Comparison of ENCODE assay signal across 17 cellular contexts in genomic region chr5:179407191-179408175, GRCh38.
DNase-seq lines count a peak whose midpoint lies in the region; ATAC-seq and TF ChIP-seq lines count a peak whose summit lies in the region.
"Had no signal": no experiment of that assay in that cellular context is flagged by ENCODE, and none has a peak within 500 bp of the region (broad histone marks: within the 10 kb centered on the region; RNA-seq: fewer than 3 reads in every experiment).

No MANE protein-coding gene starts in this region.

- no peaks in the 10 kb centered on the region for H3K36me3 Mint-ChIP-seq in natural killer cell treated with Interleukin-12 subunit alpha and Interleukin-12 subunit beta and Interleukin-15 and Interleukin-18, amount 100 ng/mL, for 72 hours
- no peaks in the 10 kb centered on the region for H3K36me3 Mint-ChIP-seq in natural killer cell
- H3K36me3 Mint-ChIP-seq: activated naive CD4-positive, alpha-beta T cell treated with anti-CD3 and anti-CD28 coated beads, Interleukin-2, amount 50 U/mL, for 24 hours had no signal

- H3K4me3 ChIP-seq in fibroblast of mammary gland (ENCODE audit: control insufficient read depth, low read depth, low read length): no peak overlapping the region
- H3K4me3 ChIP-seq in right lobe of liver: no peak overlapping the region
- H3K4me3 ChIP-seq: ovary had no signal

- no peak for TF ChIP-seq POLR2A in right lobe of liver (IDR thresholded peaks at IDR 0.05)

- no peak overlapping the region for H3K27ac Mint-ChIP-seq in natural killer cell treated with Interleukin-12 subunit alpha and Interleukin-12 subunit beta and Interleukin-15 and Interleukin-18, amount 100 ng/mL, for 72 hours
- H3K27ac Mint-ChIP-seq in natural killer cell: no peak overlapping the region
- H3K27ac Mint-ChIP-seq: activated naive CD4-positive, alpha-beta T cell treated with anti-CD3 and anti-CD28 coated beads, Interleukin-2, amount 50 U/mL, for 24 hours; T-helper 1 cell treated with Interleukin-12 subunit alpha and Interleukin-12 subunit beta and Interleukin-4 antibody, amounts not matched to agents 30 μg/mL and 1 μg/mL, for 36 hours had no signal

- no peaks in the 10 kb centered on the region for H3K36me3 ChIP-seq in right lobe of liver
- H3K36me3 ChIP-seq: brain microvascular endothelial cell, ovary had no signal

- no peaks in the 10 kb centered on the region for H3K9me3 Mint-ChIP-seq in natural killer cell treated with Interleukin-12 subunit alpha and Interleukin-12 subunit beta and Interleukin-15 and Interleukin-18, amount 100 ng/mL, for 72 hours
- H3K9me3 Mint-ChIP-seq in natural killer cell: no peaks in the 10 kb centered on the region
- H3K9me3 Mint-ChIP-seq: activated naive CD4-positive, alpha-beta T cell treated with anti-CD3 and anti-CD28 coated beads, Interleukin-2, amount 50 U/mL, for 24 hours had no signal

- WGBS in right lobe of liver (ENCODE audit: insufficient coverage, low coverage, low lambda C conversion rate, missing lambda C conversion rate): no CpG with 5 or more reads among the region's 16 CpGs

- H3K27me3 Mint-ChIP-seq in natural killer cell treated with Interleukin-12 subunit alpha and Interleukin-12 subunit beta and Interleukin-15 and Interleukin-18, amount 100 ng/mL, for 72 hours: peaks cover 0 to 6% of the 10 kb centered on the region in 2 donors
- peaks cover 0 to 3% of the 10 kb centered on the region in 2 donors for H3K27me3 Mint-ChIP-seq in natural killer cell (ENCODE audit: low read depth in 2 of 2)

- H3K27me3 ChIP-seq in right lobe of liver: no peaks in the 10 kb centered on the region
- H3K27me3 ChIP-seq: brain microvascular endothelial cell, ovary had no signal

- intact Hi-C loops in natural killer cell (cut with micrococcal nuclease): no loop called here
- intact Hi-C loops in right lobe of liver (cut with DNase I): no loop called here

- no peaks in the 10 kb centered on the region for H3K9me3 ChIP-seq in right lobe of liver
- H3K9me3 ChIP-seq: ovary had no signal

- H3K4me1 Mint-ChIP-seq in natural killer cell treated with Interleukin-12 subunit alpha and Interleukin-12 subunit beta and Interleukin-15 and Interleukin-18, amount 100 ng/mL, for 72 hours (ENCODE audit: low read depth in 2 of 2): no peaks in the 10 kb centered on the region
- H3K4me1 Mint-ChIP-seq in natural killer cell: no peaks in the 10 kb centered on the region
- H3K4me1 Mint-ChIP-seq: activated naive CD4-positive, alpha-beta T cell treated with anti-CD3 and anti-CD28 coated beads, Interleukin-2, amount 50 U/mL, for 24 hours had no signal

- TF ChIP-seq CTCF in natural killer cell (IDR thresholded peaks at IDR 0.05) (no peak), fibroblast of mammary gland (conservative IDR thresholded peaks at IDR 0.05; ENCODE audit: control insufficient read depth, insufficient read depth, low read depth, low read length) (no peak), right lobe of liver (IDR thresholded peaks at IDR 0.05) (no peak)

- no peak for DNase-seq in natural killer cell treated with Interleukin-12 subunit alpha and Interleukin-12 subunit beta and Interleukin-15 and Interleukin-18, amount 100 ng/mL, for 72 hours (ENCODE audit: low spot score)
- DNase-seq in natural killer cell: no peak
- peak; percentile 19 for DNase-seq in fibroblast of mammary gland (ENCODE audit: low read depth)
- DNase-seq in right lobe of liver: peak in 2 of 3 donors; percentile 31 to 33
- DNase-seq in ureter (ENCODE audit: low spot score): peak; percentile 31
- no peak for DNase-seq in NOMO-1 treated with DMSO at 0.1 percent for 48 hours (lab: John Stamatoyannopoulos, UW; ENCODE audit: unreplicated experiment)
- no peak for DNase-seq in NCI-H2029 treated with DMSO at 0.1 percent for 48 hours (lab: John Stamatoyannopoulos, UW)
- DNase-seq: activated CD4-positive, alpha-beta T cell treated with anti-CD3 and anti-CD28 coated beads for 4 hours; COR-L47; GDM1; NCI-H748 treated with DMSO at 0.1 percent for 48 hours; ovary; stimulated activated CD4-positive, alpha-beta T cell treated with anti-CD3 and anti-CD28 coated beads, Interleukin-12 subunit alpha, Interleukin-12 subunit beta, amount 100 ng/mL, for 4 hours had no signal

- H3K4me3 Mint-ChIP-seq in natural killer cell treated with Interleukin-12 subunit alpha and Interleukin-12 subunit beta and Interleukin-15 and Interleukin-18, amount 100 ng/mL, for 72 hours: no peak overlapping the region
- H3K4me3 Mint-ChIP-seq in natural killer cell: no peak overlapping the region
- H3K4me3 Mint-ChIP-seq: activated naive CD4-positive, alpha-beta T cell treated with anti-CD3 and anti-CD28 coated beads, Interleukin-2, amount 50 U/mL, for 24 hours; T-helper 1 cell treated with Interleukin-12 subunit alpha and Interleukin-12 subunit beta and Interleukin-4 antibody, amounts not matched to agents 30 μg/mL and 1 μg/mL, for 36 hours had no signal

- H3K27ac ChIP-seq in right lobe of liver: no peak overlapping the region
- H3K27ac ChIP-seq: brain microvascular endothelial cell, ovary had no signal

- peak; percentile 26 to 33 for ATAC-seq in natural killer cell treated with Interleukin-12 subunit alpha and Interleukin-12 subunit beta and Interleukin-15 and Interleukin-18, amount 100 ng/mL, for 72 hours
- ATAC-seq in natural killer cell (no peak), right lobe of liver (peak in 2 of 4 donors; percentile 5 to 9), GM21529 (IDR thresholded peaks at IDR 0.05; ENCODE audit: unreplicated experiment) (no peak)

- H3K4me1 ChIP-seq in right lobe of liver: no peaks in the 10 kb centered on the region

Comparison
In these comparisons a context has a peak if more than half of its experiments do, and no peak if none do; other contexts are left out.
1. ATAC-seq: peak in natural killer cell treated with Interleukin-12 subunit alpha and Interleukin-12 subunit beta and Interleukin-15 and Interleukin-18, amount 100 ng/mL, for 72 hours (2 of 2); none in natural killer cell (0 of 3) and GM21529 (single experiment).
2. DNase-seq: peak in fibroblast of mammary gland (single experiment), right lobe of liver (2 of 3) and ureter (single experiment); none in natural killer cell treated with Interleukin-12 subunit alpha and Interleukin-12 subunit beta and Interleukin-15 and Interleukin-18, amount 100 ng/mL, for 72 hours (single experiment), natural killer cell (single experiment), NOMO-1 treated with DMSO at 0.1 percent for 48 hours (single experiment) and NCI-H2029 treated with DMSO at 0.1 percent for 48 hours (single experiment).